38 cellular contexts compared by ENCODE assay signal in the genomic region with DNA sequence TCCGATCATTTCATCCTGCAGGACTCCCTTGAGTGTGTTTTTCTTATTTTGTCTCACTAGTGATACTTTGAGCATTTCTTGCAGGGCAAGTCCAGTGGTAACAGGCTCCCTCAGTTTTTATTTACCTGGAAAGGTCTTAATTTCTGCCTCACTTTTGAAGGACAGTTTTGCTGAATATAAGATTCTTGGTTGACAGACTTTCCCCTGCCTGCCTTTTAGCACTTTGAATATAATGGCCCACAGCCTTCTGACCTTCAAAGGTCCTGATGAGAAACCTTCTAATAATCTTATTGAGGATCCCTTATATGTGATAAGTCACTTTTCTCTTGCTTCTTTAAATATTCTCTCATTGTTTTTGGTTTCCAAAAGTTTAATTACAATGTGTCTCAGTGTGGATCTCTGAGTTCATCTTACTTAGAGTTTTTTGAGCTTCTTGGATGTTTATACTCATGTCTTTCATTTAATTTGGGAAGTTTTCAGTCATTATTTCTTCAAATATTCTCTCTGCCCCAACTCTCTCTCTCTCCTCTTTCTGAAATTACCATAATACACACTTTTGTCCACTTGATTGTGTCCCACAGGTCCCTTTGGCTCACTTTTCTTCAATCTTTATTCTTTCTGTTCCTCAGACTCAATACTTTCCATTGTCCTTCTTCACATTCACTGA. TPM values are rescaled to one million over a fixed set of nuclear protein-coding genes. Genes with fewer than 3 reads are reported as not detected.
"Had no signal": no experiment of that assay in that cellular context is flagged by ENCODE, and none has a peak within 500 bp of the region (broad histone marks: within the 10 kb centered on the region; RNA-seq: fewer than 3 reads in every experiment).

No MANE protein-coding gene starts in this region.

- H3K27ac ChIP-seq: ascending aorta, cardiac muscle cell, VCaP had no signal

- ATAC-seq: activated CD8-positive, alpha-beta T cell treated with anti-CD3 and anti-CD28 coated beads for 36 hours; activated naive CD4-positive, alpha-beta T cell treated with anti-CD3 and anti-CD28 coated beads, Interleukin-2, amount 50 U/mL, for 72 hours; activated T-cell treated with anti-CD3 and anti-CD28 coated beads, Interleukin-2, amount 50 U/mL, for 4 hours; activated T-cell treated with anti-CD3 and anti-CD28 coated beads, Interleukin-2, amount 50 U/mL, for 72 hours; activated T-helper 17 cell treated with anti-CD3 and anti-CD28 coated beads, Interleukin-2, amount 50 U/mL, for 72 hours had no signal

- H3K36me3 ChIP-seq: ascending aorta, cardiac muscle cell had no signal

- H3K4me3 ChIP-seq: ascending aorta, cardiac muscle cell had no signal

- H3K27me3 ChIP-seq: ascending aorta, cardiac muscle cell had no signal

- DNase-seq: activated B cell treated with CpG ODN at 0.5 μM for 24 hours; activated CD4-positive, alpha-beta memory T cell treated with anti-CD3 and anti-CD28 coated beads for 36 hours; activated CD4-positive, alpha-beta T cell treated with anti-CD3 and anti-CD28 coated beads for 4 hours; activated CD4-positive, alpha-beta T cell treated with anti-CD3 and anti-CD28 coated beads, Interleukin-2, amount 10 ng/mL, durations not matched to agents 24 days and 14 days; activated CD4-positive, alpha-beta T cell treated with anti-CD3 and anti-CD28 coated beads, Interleukin-2, amount 50 U/mL, for 1 hour; activated CD4-positive, alpha-beta T cell treated with anti-CD3 and anti-CD28 coated beads, Interleukin-2, amount 50 U/mL, for 4 hours; activated CD4-positive, CD25-positive, alpha-beta regulatory T cell treated with anti-CD3 and anti-CD28 coated beads, Interleukin-2, amount 50 U/mL, for 72 hours; activated CD8-positive, alpha-beta memory T cell treated with anti-CD3 and anti-CD28 coated beads, Interleukin-2, amount 50 U/mL, for 4 hours; activated CD8-positive, alpha-beta T cell treated with anti-CD3 and anti-CD28 coated beads for 36 hours; activated effector memory CD4-positive, alpha-beta T cell treated with anti-CD3 and anti-CD28 coated beads, Interleukin-2, amount 50 U/mL, for 16 hours; activated gamma-delta T cell treated with Interleukin-2 at 50 U/mL for 16 hours; activated naive CD4-positive, alpha-beta T cell; activated naive CD4-positive, alpha-beta T cell treated with anti-CD3 and anti-CD28 coated beads for 36 hours; activated naive CD8-positive, alpha-beta T cell treated with anti-CD3 and anti-CD28 coated beads for 36 hours; activated T-cell treated with anti-CD3 and anti-CD28 coated beads for 4 hours; activated T-cell treated with anti-CD3 and anti-CD28 coated beads, Interleukin-2, amount 50 U/mL, for 1 hour; activated T-cell treated with anti-CD3 and anti-CD28 coated beads, Interleukin-2, amount 50 U/mL, for 4 hours; activated T-cell treated with anti-CD3 and anti-CD28 coated beads, Interleukin-2, amount 50 U/mL, for 72 hours; amygdala; anterior cingulate cortex; caudate nucleus; cerebellar nuclear complex; T-helper 1 cell; T-helper 2 cell; T-helper 9 cell had no signal

- H3K4me1 ChIP-seq: ascending aorta had no signal

- H3K27ac Mint-ChIP-seq: activated B cell treated with CpG ODN at 0.5 μM for 24 hours; activated CD4-positive, alpha-beta memory T cell treated with anti-CD3 and anti-CD28 coated beads for 36 hours; activated CD4-positive, alpha-beta T cell treated with anti-CD3 and anti-CD28 coated beads, Interleukin-2, amount 10 ng/mL, durations not matched to agents 24 days and 14 days; activated CD8-positive, alpha-beta T cell treated with anti-CD3 and anti-CD28 coated beads for 36 hours; activated naive CD4-positive, alpha-beta T cell treated with anti-CD3 and anti-CD28 coated beads for 36 hours; activated naive CD4-positive, alpha-beta T cell treated with anti-CD3 and anti-CD28 coated beads, Interleukin-2, amount 50 U/mL, for 72 hours; activated naive CD8-positive, alpha-beta T cell treated with anti-CD3 and anti-CD28 coated beads for 36 hours; activated T-cell treated with anti-CD3 and anti-CD28 coated beads, Interleukin-2, amount 50 U/mL, for 72 hours; activated T-helper 1 cell treated with anti-CD3 and anti-CD28 coated beads, Interleukin-12 subunit alpha, Interleukin-12 subunit beta, Interleukin-2, Interleukin-4 antibody, amounts not matched to agents 30 ng/mL and 10 ng/mL and 1 ng/mL, durations not matched to agents 14 hours and 24 hours and 36 hours; activated T-helper 17 cell treated with anti-CD3 and anti-CD28 coated beads, Interleukin-2, amount 50 U/mL, for 72 hours; brain; T-helper 1 cell treated with Interleukin-12 subunit alpha and Interleukin-12 subunit beta and Interleukin-4 antibody, amounts not matched to agents 30 μg/mL and 1 μg/mL, for 36 hours; T-helper 2 cell treated with Interferon-gamma antibody and Interleukin-4, amounts not matched to agents 5 μg/mL and 100 μg/mL, for 36 hours had no signal

- H3K4me1 Mint-ChIP-seq: activated B cell treated with CpG ODN at 0.5 μM for 24 hours; activated CD4-positive, alpha-beta T cell treated with anti-CD3 and anti-CD28 coated beads, Interleukin-2, amount 10 ng/mL, durations not matched to agents 24 days and 14 days; activated naive CD8-positive, alpha-beta T cell treated with anti-CD3 and anti-CD28 coated beads for 36 hours; activated T-helper 17 cell treated with anti-CD3 and anti-CD28 coated beads, Interleukin-2, amount 50 U/mL, for 72 hours; brain; central memory CD8-positive, alpha-beta T cell had no signal

- H3K36me3 Mint-ChIP-seq: brain had no signal

- H3K4me3 Mint-ChIP-seq: activated B cell treated with CpG ODN at 0.5 μM for 24 hours; activated CD4-positive, alpha-beta memory T cell treated with anti-CD3 and anti-CD28 coated beads for 36 hours; activated CD4-positive, alpha-beta T cell treated with anti-CD3 and anti-CD28 coated beads, Interleukin-2, amount 10 ng/mL, durations not matched to agents 24 days and 14 days; activated CD8-positive, alpha-beta T cell treated with anti-CD3 and anti-CD28 coated beads for 36 hours; activated naive CD4-positive, alpha-beta T cell treated with anti-CD3 and anti-CD28 coated beads for 36 hours; activated naive CD8-positive, alpha-beta T cell treated with anti-CD3 and anti-CD28 coated beads for 36 hours; activated T-cell treated with anti-CD3 and anti-CD28 coated beads, Interleukin-2, amount 50 U/mL, for 4 hours; activated T-cell treated with anti-CD3 and anti-CD28 coated beads, Interleukin-2, amount 50 U/mL, for 72 hours; activated T-helper 1 cell treated with anti-CD3 and anti-CD28 coated beads, Interleukin-12 subunit alpha, Interleukin-12 subunit beta, Interleukin-2, Interleukin-4 antibody, amounts not matched to agents 30 ng/mL and 10 ng/mL and 1 ng/mL, durations not matched to agents 14 hours and 24 hours and 36 hours; activated T-helper 17 cell treated with anti-CD3 and anti-CD28 coated beads, Interleukin-2, amount 50 U/mL, for 72 hours; brain; central memory CD8-positive, alpha-beta T cell; T-helper 1 cell treated with Interleukin-12 subunit alpha and Interleukin-12 subunit beta and Interleukin-4 antibody, amounts not matched to agents 30 μg/mL and 1 μg/mL, for 36 hours; T-helper 2 cell treated with Interferon-gamma antibody and Interleukin-4, amounts not matched to agents 5 μg/mL and 100 μg/mL, for 36 hours had no signal

RNA-seq across cellular contexts. Expression of gene TMEM202, which starts 39.7 kb away (rescaled TPM):
- total RNA-seq: activated B cell treated with CpG ODN at 0.5 μM for 24 hours; activated CD4-positive, alpha-beta memory T cell treated with anti-CD3 and anti-CD28 coated beads for 36 hours; activated CD4-positive, alpha-beta T cell treated with anti-CD3 and anti-CD28 coated beads, Interleukin-2, amount 10 ng/mL, durations not matched to agents 24 days and 14 days; activated CD8-positive, alpha-beta memory T cell treated with anti-CD3 and anti-CD28 coated beads for 36 hours; activated CD8-positive, alpha-beta T cell treated with anti-CD3 and anti-CD28 coated beads for 36 hours; activated naive CD4-positive, alpha-beta T cell treated with anti-CD3 and anti-CD28 coated beads for 36 hours; activated naive CD4-positive, alpha-beta T cell treated with anti-CD3 and anti-CD28 coated beads, Interleukin-2, amount 50 U/mL, for 72 hours; activated naive CD8-positive, alpha-beta T cell treated with anti-CD3 and anti-CD28 coated beads for 36 hours; activated T-cell treated with anti-CD3 and anti-CD28 coated beads, Interleukin-2, amount 50 U/mL, for 4 hours; activated T-cell treated with anti-CD3 and anti-CD28 coated beads, Interleukin-2, amount 50 U/mL, for 72 hours; activated T-helper 1 cell treated with anti-CD3 and anti-CD28 coated beads, Interleukin-12 subunit alpha, Interleukin-12 subunit beta, Interleukin-2, Interleukin-4 antibody, amounts not matched to agents 30 ng/mL and 10 ng/mL and 1 ng/mL, durations not matched to agents 14 hours and 24 hours and 36 hours; activated T-helper 17 cell treated with anti-CD3 and anti-CD28 coated beads, Interleukin-2, amount 50 U/mL, for 72 hours; ascending aorta; bronchial epithelial cell; cardiac muscle cell; chondrocyte had no signal
